In the genomic region with DNA sequence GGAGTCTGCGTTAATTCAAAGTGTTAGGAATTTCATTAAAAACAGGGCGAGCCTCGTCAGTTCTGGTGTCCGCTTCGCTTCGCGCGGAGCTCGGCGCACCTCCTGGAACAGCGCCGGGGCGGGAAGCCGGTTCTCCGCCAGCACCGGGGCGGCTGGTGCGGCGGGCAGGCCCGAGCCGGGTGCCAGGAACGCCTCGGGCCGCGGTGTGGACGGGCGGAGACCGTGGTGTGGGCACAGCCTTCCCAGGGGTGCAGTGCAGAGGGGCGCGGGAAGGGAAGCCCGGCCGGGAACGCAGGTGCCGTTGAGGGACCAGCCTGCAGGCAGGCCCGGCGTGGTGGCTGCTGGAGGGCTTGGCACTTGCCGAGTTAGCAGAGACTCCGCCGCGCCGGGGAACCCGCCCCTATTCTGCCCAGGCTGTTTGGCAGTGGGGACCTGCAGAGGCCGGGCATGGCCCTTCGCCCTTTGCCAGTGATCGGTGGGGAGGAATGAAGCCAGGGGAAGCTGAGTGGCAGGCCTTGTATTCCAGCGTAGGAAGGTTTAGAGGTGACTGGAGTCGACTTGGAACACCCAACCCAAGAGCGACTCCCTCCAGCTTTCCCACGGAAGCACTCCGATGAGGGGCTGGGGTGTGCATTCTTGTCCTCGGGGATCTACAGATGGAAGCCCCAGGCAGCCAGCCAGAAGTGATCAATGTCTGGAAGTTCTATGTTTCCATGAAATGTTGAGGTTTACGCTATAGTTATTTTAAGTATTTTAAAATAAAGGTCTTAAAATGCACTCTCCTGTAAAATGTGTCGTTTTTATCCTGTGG, we compare ENCODE assay signal across 8 cellular contexts. TPM values are rescaled to one million over a fixed set of nuclear protein-coding genes. Genes with fewer than 3 reads are reported as not detected.
DNase-seq lines count a peak whose midpoint lies in the region.

No MANE protein-coding gene starts in this region.

- DNase-seq in DMS79 (lab: John Stamatoyannopoulos, UW), result peak; percentile 34
- DNase-seq in HUDEP-2 (lab: John Stamatoyannopoulos, UW; ENCODE audit: unreplicated experiment in 76 of 76), result peak in 59 of 76 experiments; percentile 4 to 78 (median 40)
- peak; percentile 46 to 52 for DNase-seq in activated CD4-positive, alpha-beta T cell treated with anti-CD3 and anti-CD28 coated beads, Interleukin-2, amount 50 U/mL, for 48 hours
- peak; percentile 27 for DNase-seq in effector CD8-positive, alpha-beta T cell (lab: John Stamatoyannopoulos, UW)
- DNase-seq in stimulated activated CD8-positive, alpha-beta memory T cell treated with anti-CD3 and anti-CD28 coated beads, Interleukin-4, amount 100 ng/mL, for 48 hours, result peak; percentile 64
- no peak for DNase-seq in epidermal melanocyte (ENCODE audit: insufficient read length, low spot score)
- DNase-seq in OCI-M1 (lab: John Stamatoyannopoulos, UW), result no peak

- no peaks in the 10 kb centered on the region for H3K9me3 ChIP-seq in mononuclear cell (ENCODE audit: low read depth, low read length)

- H3K4me3 ChIP-seq in mononuclear cell (ENCODE audit: low read length), result peak overlapping the region; percentile 60

- no peaks in the 10 kb centered on the region for H3K27me3 ChIP-seq in mononuclear cell (ENCODE audit: insufficient read depth, low read length)

- H3K4me1 ChIP-seq in mononuclear cell (ENCODE audit: insufficient read depth, low read length), result peaks cover 40% of the 10 kb centered on the region

RNA-seq across cellular contexts. Expression of a gene that starts 0.9 kb away (rescaled TPM):
- total RNA-seq in mononuclear cell, result 51.0 TPM

Comparison
In these comparisons a context has a peak if more than half of its experiments do, and no peak if none do; other contexts are left out.
1. DNase-seq: peak in DMS79 (single experiment), HUDEP-2 (59 of 76), activated CD4-positive, alpha-beta T cell treated with anti-CD3 and anti-CD28 coated beads, Interleukin-2, amount 50 U/mL, for 48 hours (2 of 2), effector CD8-positive, alpha-beta T cell (single experiment) and stimulated activated CD8-positive, alpha-beta memory T cell treated with anti-CD3 and anti-CD28 coated beads, Interleukin-4, amount 100 ng/mL, for 48 hours (single experiment); none in epidermal melanocyte (single experiment) and OCI-M1 (single experiment).